In the genomic region with DNA sequence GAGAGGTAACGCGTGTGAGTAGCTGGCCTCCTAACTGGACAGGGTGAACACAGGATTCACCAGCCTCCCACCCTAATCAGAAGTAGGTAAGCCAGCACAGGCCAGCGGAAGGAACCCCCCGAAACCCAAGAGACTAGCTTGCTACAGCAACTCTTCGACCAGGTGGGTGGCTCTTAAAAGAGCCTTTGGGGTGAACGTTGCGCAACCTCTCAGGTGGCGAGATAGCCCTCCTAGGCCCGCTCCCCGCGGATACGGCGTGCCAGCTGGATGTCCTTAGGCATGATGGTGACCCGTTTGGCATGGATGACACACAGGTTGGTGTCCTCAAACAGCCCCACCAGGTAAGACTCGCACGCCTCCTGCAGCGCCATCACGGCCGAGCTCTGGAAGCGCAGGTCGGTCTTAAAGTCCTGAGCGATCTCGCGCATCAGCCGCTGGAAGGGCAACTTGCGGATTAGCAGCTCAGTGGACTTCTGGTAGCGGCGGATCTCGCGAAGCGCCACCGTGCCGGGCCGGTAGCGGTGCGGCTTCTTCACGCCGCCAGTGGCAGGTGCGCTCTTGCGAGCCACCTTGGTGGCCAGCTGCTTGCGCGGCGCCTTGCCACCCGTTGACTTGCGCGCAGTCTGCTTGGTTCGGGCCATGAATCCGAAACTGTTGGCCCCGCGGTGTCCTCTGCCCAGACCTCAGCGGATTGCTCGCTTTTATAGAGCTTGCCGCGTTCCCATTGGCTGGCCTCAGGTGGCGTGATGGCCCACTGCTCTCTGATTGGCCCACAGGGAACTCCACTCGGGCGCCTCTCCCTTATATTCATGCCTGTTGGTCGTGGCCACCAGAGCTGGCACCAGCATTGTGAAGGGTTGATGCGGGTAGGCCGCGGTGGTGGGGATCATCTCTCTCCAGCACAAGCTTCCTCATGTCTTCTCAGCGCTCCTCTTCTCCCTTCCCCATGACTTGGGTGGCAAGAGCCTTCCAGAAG, we compare ENCODE assay signal across 21 cellular contexts. TPM values are rescaled to one million over a fixed set of nuclear protein-coding genes. Genes with fewer than 3 reads are reported as not detected.
"Had no signal": no experiment of that assay in that cellular context is flagged by ENCODE, and none has a peak within 500 bp of the region (broad histone marks: within the 10 kb centered on the region; RNA-seq: fewer than 3 reads in every experiment).

No MANE protein-coding gene starts in this region.

- H3K36me3 Mint-ChIP-seq: type B pancreatic cell had no signal

- H3K27me3 ChIP-seq: thyroid gland, uterus had no signal

- H3K27me3 Mint-ChIP-seq: type B pancreatic cell had no signal

- H3K4me3 Mint-ChIP-seq: endodermal cell, nephron, type B pancreatic cell had no signal

- FAIRE-seq: endothelial cell of umbilical vein, islet of Langerhans, small intestine had no signal

- DNase-seq: effector CD4-positive, alpha-beta T cell; endodermal cell; erythroblast; foreskin melanocyte; head of caudate nucleus; hypothalamus; kidney glomerular epithelial cell; mammary epithelial cell; small intestine; stimulated activated CD4-positive, alpha-beta T cell treated with anti-CD3 and anti-CD28 coated beads, Interleukin-2, amount 100 ng/mL, for 48 hours; stimulated activated naive CD4-positive, alpha-beta T cell treated with Interleukin-2 at 50 U/mL for 16 hours; thyroid gland; uterus had no signal

- H3K36me3 ChIP-seq: thyroid gland, uterus had no signal

- H3K9me3 Mint-ChIP-seq: nephron, type B pancreatic cell had no signal

- H3K27ac Mint-ChIP-seq: endodermal cell, nephron, type B pancreatic cell had no signal

- H3K4me3 ChIP-seq: coronary artery, thyroid gland, uterus had no signal

- H3K4me1 Mint-ChIP-seq: nephron had no signal

- H3K9me3 ChIP-seq: thyroid gland, uterus had no signal

- H3K4me1 ChIP-seq: thyroid gland, uterus had no signal

- H3K27ac ChIP-seq: coronary artery, thyroid gland, uterus had no signal

RNA-seq across cellular contexts. Expression of a gene that starts 8.3 kb away (rescaled TPM):
- total RNA-seq: dermis microvascular lymphatic vessel endothelial cell, endothelial cell of umbilical vein, myocyte, pulmonary artery endothelial cell had no signal
- polyA plus RNA-seq: endothelial cell of umbilical vein had no signal
